ENCODE assay signal across 8 cellular contexts in genomic region chr6:42929088-42929927, GRCh38. TPM values are rescaled to one million over a fixed set of nuclear protein-coding genes. Genes with fewer than 3 reads are reported as not detected.
A peak's percentile ranks its signal among the peaks of the same experiment; 100 is the strongest.
DNase-seq lines count a peak whose midpoint lies in the region; ATAC-seq and TF ChIP-seq lines count a peak whose summit lies in the region.

TSS of gene CNPY3 (plus strand) at chr6:42929480. CDS start at chr6:42929571, 91 bp downstream.

- H3K79me2 ChIP-seq in ACC112 (ENCODE audit: control insufficient read depth, insufficient read depth, low read length, unreplicated experiment), result peaks cover 30% of the 10 kb centered on the region

- peaks cover 13% of the 10 kb centered on the region for H3K4me1 ChIP-seq in ACC112 (ENCODE audit: control insufficient read depth, insufficient read depth, low read length, unreplicated experiment)
- H3K4me1 ChIP-seq in breast epithelium, result peaks cover 7 to 13% of the 10 kb centered on the region in 2 donors

- peak; percentile 98 for DNase-seq in NCI-H2196 treated with DMSO at 0.1 percent for 48 hours (lab: John Stamatoyannopoulos, UW; ENCODE audit: unreplicated experiment)
- peak; percentile 91 to 94 for DNase-seq in breast epithelium (ENCODE audit: low spot score in 2 of 2)

- intact Hi-C loops in breast epithelium (cut with DNase I; ENCODE audit: low total_unique reads), result no loop called here

- H3K27me3 ChIP-seq in ACC112 (ENCODE audit: insufficient read depth, low read length) (no peaks in the 10 kb centered on the region), breast epithelium (no peaks in the 10 kb centered on the region)

- H2AFZ ChIP-seq in ACC112 (ENCODE audit: low read length, unreplicated experiment), result peak within 1 kb of the TSS; percentile 97

- TF ChIP-seq CTCF in VCaP (conservative IDR thresholded peaks at IDR 0.05) (no peak), breast epithelium (IDR thresholded peaks at IDR 0.05) (peak in 1 of 3 donors; percentile 11)

- no peak for TF ChIP-seq POLR2A in breast epithelium (IDR thresholded peaks at IDR 0.05)

- ATAC-seq in GM18870 (IDR thresholded peaks at IDR 0.05; ENCODE audit: unreplicated experiment) (peak; percentile 68), HG03135 (IDR thresholded peaks at IDR 0.05; ENCODE audit: unreplicated experiment) (peak; percentile 68)

- H3K4me3 ChIP-seq in ACC112 (ENCODE audit: low read depth, low read length) (peak within 1 kb of the TSS; percentile 92), breast epithelium (peak within 1 kb of the TSS; percentile 71 to 85 (median 78)), iPS-18c (ENCODE audit: insufficient read depth, low read depth, low read length) (peak within 1 kb of the TSS; percentile 90), skin epidermis (peak within 1 kb of the TSS; percentile 60 to 89 (median 66))

- H3K9me3 ChIP-seq in breast epithelium, result no peaks in the 10 kb centered on the region
- H3K9me3 ChIP-seq in iPS-18c (ENCODE audit: control insufficient read depth, insufficient read depth, low read length), result no peaks in the 10 kb centered on the region

- H3K27ac ChIP-seq in ACC112 (ENCODE audit: low read depth, low read length) (peak within 1 kb of the TSS; percentile 82), VCaP (peak within 1 kb of the TSS; percentile 87), breast epithelium (peak within 1 kb of the TSS; percentile 91 to 92), skin epidermis (peak within 1 kb of the TSS; percentile 66 to 96 (median 90))

- H3K36me3 ChIP-seq in ACC112 (ENCODE audit: insufficient read depth, low read length) (no peaks in the 10 kb centered on the region), breast epithelium (no peaks in the 10 kb centered on the region)

RNA-seq across cellular contexts. Expression of gene CNPY3, which starts in this region (rescaled TPM):
- 10 to 100 TPM; 27.5 to 37.9 (median 33.1) TPM for total RNA-seq in breast epithelium

Comparison
In these comparisons a context has a peak if more than half of its experiments do, and no peak if none do; other contexts are left out.
1. Peak in every context shown above with its lines: DNase-seq, ATAC-seq, H3K4me3 ChIP-seq and H3K27ac ChIP-seq.